ENCODE assay signal across 24 cellular contexts in the genomic region with DNA sequence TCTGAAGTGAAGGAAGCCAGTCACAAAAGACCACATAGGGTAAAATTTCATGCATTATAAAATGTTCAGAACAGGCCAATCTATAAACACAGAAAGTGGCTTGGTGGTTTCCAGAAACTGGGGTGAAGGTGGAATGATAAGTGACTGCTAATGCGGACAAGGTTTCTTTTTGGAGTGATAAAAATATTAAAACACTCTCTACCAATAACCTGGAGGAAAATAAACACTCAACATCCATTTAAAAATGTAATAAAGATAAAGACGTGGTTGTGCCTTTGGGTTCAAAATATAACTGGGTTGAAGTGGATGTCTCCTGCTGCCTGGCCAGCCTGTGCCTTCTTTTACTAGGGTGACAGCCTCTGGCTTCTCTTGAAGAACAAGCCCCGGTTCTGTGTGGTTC.
"Had no signal": no experiment of that assay in that cellular context is flagged by ENCODE, and none has a peak within 500 bp of the region (broad histone marks: within the 10 kb centered on the region; RNA-seq: fewer than 3 reads in every experiment).

No MANE protein-coding gene starts in this region.

- H3K36me3 ChIP-seq: left lung, lower lobe of right lung, ovary, right atrium auricular region, tibial nerve, upper lobe of right lung had no signal

- H3K4me1 ChIP-seq: left lung, right atrium auricular region, tibial nerve, upper lobe of right lung had no signal

- H3K9me3 Mint-ChIP-seq: naive thymus-derived CD4-positive, alpha-beta T cell; natural killer cell treated with Interleukin-12 subunit alpha and Interleukin-12 subunit beta and Interleukin-15 and Interleukin-18, amount 100 ng/mL, for 72 hours; stimulated activated memory B cell treated with anti-CD40 and anti-IgM and Interleukin-4, amounts not matched to agents 10 μg/mL and 1 μg/mL and 100 μg/mL, for 72 hours; stimulated activated naive CD8-positive, alpha-beta T cell treated with anti-CD3 and anti-CD28 coated beads, Interleukin-15, amount 100 ng/mL, for 72 hours had no signal

- H3K9me3 ChIP-seq: left lung, lower lobe of right lung, ovary, right atrium auricular region, tibial nerve, upper lobe of right lung had no signal

- H3K4me3 ChIP-seq: left lung, lower lobe of right lung, ovary, right atrium auricular region, smooth muscle cell, tibial nerve, upper lobe of right lung had no signal

- H3K27ac Mint-ChIP-seq: naive thymus-derived CD4-positive, alpha-beta T cell; natural killer cell treated with Interleukin-12 subunit alpha and Interleukin-12 subunit beta and Interleukin-15 and Interleukin-18, amount 100 ng/mL, for 72 hours; progenitor cell of endocrine pancreas; stimulated activated naive CD8-positive, alpha-beta T cell treated with anti-CD3 and anti-CD28 coated beads, Interleukin-15, amount 100 ng/mL, for 72 hours had no signal

- H3K36me3 Mint-ChIP-seq: naive thymus-derived CD4-positive, alpha-beta T cell; natural killer cell treated with Interleukin-12 subunit alpha and Interleukin-12 subunit beta and Interleukin-15 and Interleukin-18, amount 100 ng/mL, for 72 hours; stimulated activated memory B cell treated with anti-CD40 and anti-IgM and Interleukin-4, amounts not matched to agents 10 μg/mL and 1 μg/mL and 100 μg/mL, for 72 hours had no signal

- H3K27me3 Mint-ChIP-seq: stimulated activated memory B cell treated with anti-CD40 and anti-IgM and Interleukin-4, amounts not matched to agents 10 μg/mL and 1 μg/mL and 100 μg/mL, for 72 hours had no signal

- H3K27ac ChIP-seq: left lung, lower lobe of right lung, ovary, right atrium auricular region, tibial nerve, upper lobe of right lung had no signal

- H3K27me3 ChIP-seq: left lung, ovary, right atrium auricular region, tibial nerve, upper lobe of right lung had no signal

- ATAC-seq: left cardiac atrium; left lung; lower lobe of right lung; naive thymus-derived CD4-positive, alpha-beta T cell; natural killer cell treated with Interleukin-12 subunit alpha and Interleukin-12 subunit beta and Interleukin-15 and Interleukin-18, amount 100 ng/mL, for 72 hours; sciatic nerve; stimulated activated memory B cell treated with anti-CD40 and anti-IgM and Interleukin-4, amounts not matched to agents 10 μg/mL and 1 μg/mL and 100 μg/mL, for 72 hours; stimulated activated naive CD8-positive, alpha-beta T cell treated with anti-CD3 and anti-CD28 coated beads, Interleukin-15, amount 100 ng/mL, for 72 hours; upper lobe of right lung had no signal

- H3K4me3 Mint-ChIP-seq: naive thymus-derived CD4-positive, alpha-beta T cell; natural killer cell treated with Interleukin-12 subunit alpha and Interleukin-12 subunit beta and Interleukin-15 and Interleukin-18, amount 100 ng/mL, for 72 hours; stimulated activated memory B cell treated with anti-CD40 and anti-IgM and Interleukin-4, amounts not matched to agents 10 μg/mL and 1 μg/mL and 100 μg/mL, for 72 hours; stimulated activated naive CD8-positive, alpha-beta T cell treated with anti-CD3 and anti-CD28 coated beads, Interleukin-15, amount 100 ng/mL, for 72 hours had no signal

- H3K4me2 ChIP-seq: smooth muscle cell had no signal

- DNase-seq: hippocampal formation; kidney glomerular epithelial cell; left cardiac atrium; left lung; lower lobe of right lung; mammary epithelial cell; mesenchymal stem cell; naive thymus-derived CD4-positive, alpha-beta T cell; ovary; stimulated activated CD4-positive, alpha-beta T cell treated with anti-CD3 and anti-CD28 coated beads, Interleukin-1b, Interleukin-23, amount 100 ng/mL, for 48 hours; stimulated activated CD4-positive, alpha-beta T cell treated with anti-CD3 and anti-CD28 coated beads, Interleukin-2, amount 100 ng/mL, for 48 hours; stimulated activated CD4-positive, alpha-beta T cell treated with anti-CD3 and anti-CD28 coated beads, Interleukin-4, amount 100 ng/mL, for 4 hours; stimulated activated CD8-positive, alpha-beta memory T cell treated with anti-CD3 and anti-CD28 coated beads, Interleukin-4, amount 100 ng/mL, for 48 hours; stimulated activated naive CD4-positive, alpha-beta T cell treated with Interleukin-2 at 50 U/mL for 16 hours; stimulated activated naive CD8-positive, alpha-beta T cell treated with anti-CD3 and anti-CD28 coated beads, Interleukin-15, amount 100 ng/mL, for 72 hours; substantia nigra; upper lobe of right lung had no signal
